ENCODE assay signal across 10 cellular contexts in the genomic region with DNA sequence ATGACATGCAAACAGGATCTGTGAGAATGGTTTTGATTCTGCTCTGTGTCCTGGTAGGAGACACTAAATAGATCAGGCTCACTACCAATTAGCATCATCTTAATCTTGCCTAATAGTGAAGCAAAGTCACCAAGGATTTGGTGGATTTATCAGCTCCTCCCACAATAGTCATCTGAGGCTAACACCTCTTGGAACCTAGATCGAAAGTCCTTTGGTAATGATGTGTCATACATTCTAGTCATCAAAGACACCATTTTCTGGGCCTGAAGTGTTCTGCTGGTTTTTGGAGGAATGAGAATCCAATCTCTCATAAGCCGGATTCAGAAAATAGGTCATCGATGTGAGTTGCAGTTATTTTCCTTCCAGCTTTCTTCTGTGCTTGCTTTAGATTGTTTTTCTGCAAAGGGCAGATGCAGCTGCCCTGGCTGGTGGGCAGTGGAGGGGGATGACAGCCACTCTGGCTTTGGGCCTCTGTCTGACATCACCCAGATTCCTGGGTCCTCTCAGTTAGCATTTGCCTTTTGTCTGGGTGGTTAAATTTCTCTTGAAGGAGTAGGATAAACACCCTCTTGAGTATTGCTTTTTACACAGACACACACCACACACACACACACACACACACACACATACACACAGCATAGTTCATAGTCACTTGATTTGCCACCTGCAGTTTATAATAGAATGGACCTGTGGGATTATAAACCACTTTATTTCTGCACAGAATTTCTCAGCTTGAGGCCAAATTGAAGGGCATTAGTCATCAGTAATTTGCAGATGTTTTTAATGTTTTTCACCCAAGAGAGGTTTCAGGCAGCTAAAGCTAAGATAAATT. TPM values are rescaled to one million over a fixed set of nuclear protein-coding genes. Genes with fewer than 3 reads are reported as not detected.
DNase-seq lines count a peak whose midpoint lies in the region; ATAC-seq and TF ChIP-seq lines count a peak whose summit lies in the region.
"Had no signal": no experiment of that assay in that cellular context is flagged by ENCODE, and none has a peak within 500 bp of the region (broad histone marks: within the 10 kb centered on the region; RNA-seq: fewer than 3 reads in every experiment).

A gene with protein sequence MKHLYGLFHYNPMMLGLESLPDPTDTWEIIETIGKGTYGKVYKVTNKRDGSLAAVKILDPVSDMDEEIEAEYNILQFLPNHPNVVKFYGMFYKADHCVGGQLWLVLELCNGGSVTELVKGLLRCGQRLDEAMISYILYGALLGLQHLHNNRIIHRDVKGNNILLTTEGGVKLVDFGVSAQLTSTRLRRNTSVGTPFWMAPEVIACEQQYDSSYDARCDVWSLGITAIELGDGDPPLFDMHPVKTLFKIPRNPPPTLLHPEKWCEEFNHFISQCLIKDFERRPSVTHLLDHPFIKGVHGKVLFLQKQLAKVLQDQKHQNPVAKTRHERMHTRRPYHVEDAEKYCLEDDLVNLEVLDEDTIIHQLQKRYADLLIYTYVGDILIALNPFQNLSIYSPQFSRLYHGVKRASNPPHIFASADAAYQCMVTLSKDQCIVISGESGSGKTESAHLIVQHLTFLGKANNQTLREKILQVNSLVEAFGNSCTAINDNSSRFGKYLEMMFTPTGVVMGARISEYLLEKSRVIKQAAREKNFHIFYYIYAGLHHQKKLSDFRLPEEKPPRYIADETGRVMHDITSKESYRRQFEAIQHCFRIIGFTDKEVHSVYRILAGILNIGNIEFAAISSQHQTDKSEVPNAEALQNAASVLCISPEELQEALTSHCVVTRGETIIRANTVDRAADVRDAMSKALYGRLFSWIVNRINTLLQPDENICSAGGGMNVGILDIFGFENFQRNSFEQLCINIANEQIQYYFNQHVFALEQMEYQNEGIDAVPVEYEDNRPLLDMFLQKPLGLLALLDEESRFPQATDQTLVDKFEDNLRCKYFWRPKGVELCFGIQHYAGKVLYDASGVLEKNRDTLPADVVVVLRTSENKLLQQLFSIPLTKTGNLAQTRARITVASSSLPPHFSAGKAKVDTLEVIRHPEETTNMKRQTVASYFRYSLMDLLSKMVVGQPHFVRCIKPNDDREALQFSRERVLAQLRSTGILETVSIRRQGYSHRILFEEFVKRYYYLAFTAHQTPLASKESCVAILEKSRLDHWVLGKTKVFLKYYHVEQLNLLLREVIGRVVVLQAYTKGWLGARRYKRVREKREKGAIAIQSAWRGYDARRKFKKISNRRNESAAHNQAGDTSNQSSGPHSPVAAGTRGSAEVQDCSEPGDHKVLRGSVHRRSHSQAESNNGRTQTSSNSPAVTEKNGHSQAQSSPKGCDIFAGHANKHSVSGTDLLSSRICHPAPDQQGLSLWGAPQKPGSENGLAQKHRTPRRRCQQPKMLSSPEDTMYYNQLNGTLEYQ (N-terminal part only) (plus strand): TSS at position 198 of the 832 bp plus-strand sequence. CDS start 141 bp downstream, at position 339.

- TF ChIP-seq CTCF in GM12865 (IDR thresholded peaks at IDR 0.05; ENCODE audit: insufficient read depth, low read depth, low read length, missing control alignments) (no peak), endothelial cell (IDR thresholded peaks at IDR 0.05; ENCODE audit: unreplicated experiment) (no peak)

- peak within 1 kb of the TSS; percentile 1; the same call in 1 of the 2 replicates for H3K4me3 ChIP-seq in GM12865 (ENCODE audit: low read depth, low read length)

- peak; percentile 60 for DNase-seq in GM12865 (ENCODE audit: low read depth)
- DNase-seq in myocyte (ENCODE audit: low read depth) = peak; percentile 63
- no peak for DNase-seq in AG08396 (ENCODE audit: low spot score)
- DNase-seq in cerebellum (ENCODE audit: low spot score) = no peak
- no peak for DNase-seq in endothelial cell (ENCODE audit: low spot score)

- no peaks in the 10 kb centered on the region for H3K9me3 Mint-ChIP-seq in endothelial cell (ENCODE audit: unreplicated experiment)

- no peak within 1 kb of the TSS for H3K27ac Mint-ChIP-seq in endothelial cell (ENCODE audit: unreplicated experiment)
- H3K27ac Mint-ChIP-seq: activated naive CD8-positive, alpha-beta T cell had no signal

- H3K27me3 Mint-ChIP-seq in endothelial cell (ENCODE audit: unreplicated experiment) = no peaks in the 10 kb centered on the region
- H3K27me3 Mint-ChIP-seq: activated naive CD8-positive, alpha-beta T cell had no signal

- H3K36me3 Mint-ChIP-seq in endothelial cell (ENCODE audit: low read depth, unreplicated experiment) = no peaks in the 10 kb centered on the region
- H3K36me3 Mint-ChIP-seq: activated naive CD8-positive, alpha-beta T cell had no signal

- peak within 1 kb of the TSS; percentile 69 for H3K27ac ChIP-seq in angular gyrus (ENCODE audit: low read depth, low read length)

- no peaks in the 10 kb centered on the region for H3K4me1 Mint-ChIP-seq in endothelial cell (ENCODE audit: unreplicated experiment)

- H3K4me3 Mint-ChIP-seq in endothelial cell (ENCODE audit: unreplicated experiment) = no peak within 1 kb of the TSS
- H3K4me3 Mint-ChIP-seq: activated naive CD8-positive, alpha-beta T cell had no signal

- peak; percentile 28 for ATAC-seq in HG03064 (IDR thresholded peaks at IDR 0.05; ENCODE audit: low read depth, unreplicated experiment)
- no peak for ATAC-seq in GM19324 (IDR thresholded peaks at IDR 0.05; ENCODE audit: low FRiP score, unreplicated experiment)

RNA-seq across cellular contexts. Expression of the gene that starts here (rescaled TPM):
- total RNA-seq in myocyte (not detected in 2 replicates), cerebellum (1.2 TPM), endothelial cell (ENCODE audit: unreplicated experiment) (1.3 TPM)
- not detected for polyA plus RNA-seq in myocyte (2012)
- total RNA-seq: OCI-LY7 had no signal

Comparison
In these comparisons a context has a peak if more than half of its experiments do, and no peak if none do; other contexts are left out.
1. Peak in DNase-seq in myocyte; RNA of the gene not detected or under 1 TPM.